Comparison of ENCODE assay signal across 8 cellular contexts in genomic region chr2:216693414-216694100, GRCh38. TPM values are rescaled to one million over a fixed set of nuclear protein-coding genes. Genes with fewer than 3 reads are reported as not detected.
A peak's percentile ranks its signal among the peaks of the same experiment; 100 is the strongest.
DNase-seq lines count a peak whose midpoint lies in the region; ATAC-seq, FAIRE-seq and TF ChIP-seq lines count a peak whose summit lies in the region.

No MANE protein-coding gene starts in this region.

- CTCF ChIA-PET in A549 (lab: Yijun Ruan, JAX): interaction anchor here (0.7 to 3.4 kb wide), 7 partner anchors 9 to 1020 kb away, joined by 3 to 15 read pairs (median 4); no protein-coding TSS in a partner anchor
- CTCF ChIA-PET in HEK293 (lab: Yijun Ruan, JAX): interaction anchor here (0.6 to 2.3 kb wide), 7 partner anchors 11 to 817 kb away, joined by 3 to 10 read pairs (median 3); no protein-coding TSS in a partner anchor

- POLR2A ChIA-PET in A549 (lab: Yijun Ruan, JAX) (no interaction called here), HEK293 (lab: Yijun Ruan, JAX) (interaction anchor here (0.8 to 1.5 kb wide), 5 partner anchors 7 to 1020 kb away, joined by 3 to 5 read pairs (median 3); partner anchors contain the start of gene RPL37A)

- WGBS in A549 (ENCODE audit: missing lambda C conversion rate): 14% methylated on average over 15 of the region's 15 CpGs
- WGBS in mesodermal cell (ENCODE audit: insufficient coverage in 2 of 2), 2 experiments: no CpG with 5 or more reads among the region's 15 CpGs

- ATAC-seq in A549 (no peak; a peak in 1 of 6 replicates), HG03045 (IDR thresholded peaks at IDR 0.05; ENCODE audit: unreplicated experiment) (no peak), HG03039 (IDR thresholded peaks at IDR 0.05; ENCODE audit: unreplicated experiment) (no peak), HG02571 (IDR thresholded peaks at IDR 0.05; ENCODE audit: unreplicated experiment) (no peak)

- in situ Hi-C loops in astrocyte of the cerebellum (cut with HindIII; ENCODE audit: low sequenced_read_pairs): no loop called here

- TF ChIP-seq CTCF in A549 (IDR thresholded peaks at IDR 0.05) (no peak), HEK293 (tag by site-specific recombination; IDR thresholded peaks at IDR 0.05) (no peak), astrocyte of the cerebellum (IDR thresholded peaks at IDR 0.05; ENCODE audit: low read depth, low read length, missing control alignments) (no peak)

- DNase-seq in A549 (ENCODE audit: low read depth in 1 of 2, low spot score in 1 of 2) (peak in 1 of 2 experiments; percentile 15), astrocyte of the cerebellum (ENCODE audit: low read depth) (no peak), NCI-H1436 treated with DMSO at 0.1 percent for 48 hours (lab: John Stamatoyannopoulos, UW) (no peak)

- H3K4me1 ChIP-seq in A549 (peaks cover 31% of the 10 kb centered on the region; the same call in 2 of the 3 replicates), HEK293 (ENCODE audit: control insufficient read depth, insufficient read depth, low read length) (peaks cover 42% of the 10 kb centered on the region), mesodermal cell (ENCODE audit: control insufficient read depth, insufficient read depth, low read length, poor library complexity, severe bottlenecking) (peaks cover 18% of the 10 kb centered on the region)

- H3K9me3 ChIP-seq in A549 (no peaks in the 10 kb centered on the region), HEK293 (ENCODE audit: control insufficient read depth, insufficient read depth, low read depth, low read length) (no peaks in the 10 kb centered on the region), mesodermal cell (ENCODE audit: control insufficient read depth, low read length) (no peaks in the 10 kb centered on the region)

- FAIRE-seq in A549 (lab: Jason Lieb, UNC): no peak

- H3K36me3 ChIP-seq in HEK293 (ENCODE audit: control insufficient read depth in 2 of 2, insufficient read depth in 1 of 2, low read length in 2 of 2) (peaks cover 0 to 6% of the 10 kb centered on the region in 2 experiments; a peak in 1 of 3 replicates), mesodermal cell (ENCODE audit: control insufficient read depth, insufficient read depth, low read length) (no peaks in the 10 kb centered on the region)

- peak overlapping the region; percentile 94 for H3K4me2 ChIP-seq in A549

- H3K27ac ChIP-seq in A549 (no peak overlapping the region; a peak in 1 of 6 replicates), HEK293 (ENCODE audit: extremely low read depth, low read depth, low read length) (peak overlapping the region; percentile 94), mesodermal cell (ENCODE audit: low read depth, low read length, severe bottlenecking) (no peak overlapping the region)

- TF ChIP-seq POLR2A in A549 (IDR thresholded peaks at IDR 0.05; ENCODE audit: low read length): no peak

- no peak for TF ChIP-seq EP300 in A549 (IDR thresholded peaks at IDR 0.05)

- H3K4me3 ChIP-seq in A549: peak overlapping the region; percentile 52
- H3K4me3 ChIP-seq in HEK293 (ENCODE audit: low read depth, low read length): peak overlapping the region; percentile 37
- peak overlapping the region; percentile 70 for H3K4me3 ChIP-seq in astrocyte of the cerebellum (ENCODE audit: low read depth, low read length)
- H3K4me3 ChIP-seq in mesodermal cell (ENCODE audit: extremely low read depth, insufficient read depth, low read length, poor library complexity, severe bottlenecking): peak overlapping the region; percentile 49

- no peak for TF ChIP-seq RAD21 in A549 (conservative IDR thresholded peaks at IDR 0.05 in 1 of 2, IDR thresholded peaks at IDR 0.05 in 1 of 2)

TF ChIP-seq in A549, 52 proteins besides CTCF, POLR2A, EP300 and RAD21:
- TF ChIP-seq SREBF2 (IDR thresholded peaks at IDR 0.05): no peak
- no peak for TF ChIP-seq ESRRA (IDR thresholded peaks at IDR 0.05; ENCODE audit: borderline replicate concordance, low read length)
- no peak for TF ChIP-seq MAFK (IDR thresholded peaks at IDR 0.05; ENCODE audit: partially characterized antibody)
- TF ChIP-seq BCL3 (IDR thresholded peaks at IDR 0.05): no peak
- TF ChIP-seq JUN (IDR thresholded peaks at IDR 0.05): no peak
- no peak for TF ChIP-seq CHD4 (IDR thresholded peaks at IDR 0.05; ENCODE audit: borderline replicate concordance)
- TF ChIP-seq MYC (IDR thresholded peaks at IDR 0.05; ENCODE audit: borderline replicate concordance, low read length): no peak
- TF ChIP-seq CBX2 (IDR thresholded peaks at IDR 0.05; ENCODE audit: borderline replicate concordance, low read depth): no peak
- no peak for TF ChIP-seq ZNF302 (CRISPR knock-in tag; IDR thresholded peaks at IDR 0.05)
- TF ChIP-seq HOXA7 (CRISPR knock-in tag; IDR thresholded peaks at IDR 0.05): no peak
- TF ChIP-seq BHLHE40 (IDR thresholded peaks at IDR 0.05; ENCODE audit: low read depth, low read length): no peak
- TF ChIP-seq KDM5A (IDR thresholded peaks at IDR 0.05): no peak
- TF ChIP-seq RCOR1 (IDR thresholded peaks at IDR 0.05; ENCODE audit: low read depth, low read length): no peak
TF ChIP-seq in A549: peak in this region for 0.

TF ChIP-seq in HEK293, 187 proteins besides CTCF, POLR2A, EP300 and RAD21:
- TF ChIP-seq ZNF621 (tag by site-specific recombination; IDR thresholded peaks at IDR 0.05): no peak
- no peak for TF ChIP-seq KLF16 (tag by site-specific recombination; IDR thresholded peaks at IDR 0.05)
- TF ChIP-seq ZNF585B (tag by site-specific recombination; IDR thresholded peaks at IDR 0.05): no peak
- TF ChIP-seq ZNF16 (tag by site-specific recombination; IDR thresholded peaks at IDR 0.05; ENCODE audit: low read depth): no peak
- no peak for TF ChIP-seq PRDM1 (tag by site-specific recombination; IDR thresholded peaks at IDR 0.05)
- no peak for TF ChIP-seq KLF1 (tag by site-specific recombination; IDR thresholded peaks at IDR 0.05)
- no peak for TF ChIP-seq ZNF341 (tag by site-specific recombination; IDR thresholded peaks at IDR 0.05; ENCODE audit: low read depth)
- no peak for TF ChIP-seq MZF1 (tag by site-specific recombination; IDR thresholded peaks at IDR 0.05; ENCODE audit: borderline replicate concordance)
- no peak for TF ChIP-seq ZNF202 (tag by site-specific recombination; IDR thresholded peaks at IDR 0.05; ENCODE audit: borderline replicate concordance)
- no peak for TF ChIP-seq MYNN (tag by site-specific recombination; IDR thresholded peaks at IDR 0.05; ENCODE audit: borderline replicate concordance)
- TF ChIP-seq ZBTB48 (tag by site-specific recombination; IDR thresholded peaks at IDR 0.05): no peak
- no peak for TF ChIP-seq ZNF146 (tag by site-specific recombination; IDR thresholded peaks at IDR 0.05)
- 0 out of 2 replicates have a peak, but pooled peaks have one; percentile 29 for TF ChIP-seq ZNF362 (tag by site-specific recombination; IDR thresholded peaks at IDR 0.05)
- TF ChIP-seq PRDM10 (tag by site-specific recombination; IDR thresholded peaks at IDR 0.05): 0 out of 2 replicates have a peak, but pooled peaks have one; percentile 23
- no peak for TF ChIP-seq ZNF2 (tag by site-specific recombination; IDR thresholded peaks at IDR 0.05)
- TF ChIP-seq ZNF433 (tag by site-specific recombination; IDR thresholded peaks at IDR 0.05; ENCODE audit: low read depth): no peak

RNA-seq across cellular contexts. Expression of gene IGFBP5, which starts 1.8 kb away (rescaled TPM):
- polyA plus RNA-seq in A549 (2011; rRNA removed) (0.97 and 1.5 TPM in 2 replicates), A549 (2017; fragmentation: RNase III; extraction: RNeasy Plus Mini Kit Qiagen cat#74134 plus additional on column Dnase treatment) (0.20 to 0.46 TPM (median 0.23 TPM) in 3 replicates)
- 1.5 and 1.9 TPM in 2 replicates for polyA plus RNA-seq in A549 (2012; cell fraction: cytosol; rRNA removed)
- polyA plus RNA-seq in A549 (2012; cell fraction: nucleus; rRNA removed): 2.2 and 4.9 TPM in 2 replicates
- 1.7 and 3.4 TPM in 2 replicates for polyA minus RNA-seq in A549 (2011; rRNA and poly(A)+ RNA removed)
- 34.9 TPM for polyA plus RNA-seq in mesodermal cell (2013, experiment 1 of 2)
- 24.0 TPM for polyA plus RNA-seq in mesodermal cell (2013, experiment 2 of 2)
